Comparison of ENCODE assay signal across 17 cellular contexts in genomic region chr4:13857800-13858199, GRCh38.
DNase-seq lines count a peak whose midpoint lies in the region; ATAC-seq and TF ChIP-seq lines count a peak whose summit lies in the region.
"Had no signal": no experiment of that assay in that cellular context is flagged by ENCODE, and none has a peak within 500 bp of the region (broad histone marks: within the 10 kb centered on the region; RNA-seq: fewer than 3 reads in every experiment).

No MANE protein-coding gene starts in this region.

- no peak for TF ChIP-seq POLR2A in right lobe of liver (IDR thresholded peaks at IDR 0.05)

- DNase-seq in OCI-M1 (lab: John Stamatoyannopoulos, UW) (peak; percentile 67), amniotic epithelial cell (ENCODE audit: low read depth) (peak; percentile 54), right lobe of liver (no peak), CD1c-positive myeloid dendritic cell (ENCODE audit: extremely low spot score) (no peak), HuH-7.5 (ENCODE audit: low spot score) (no peak), GOT3 (lab: John Stamatoyannopoulos, UW) (no peak)
- DNase-seq: 8988T; ACHN; BE2C; C1 segment of cervical spinal cord; Caco-2; Calu3; CD4-positive, alpha-beta T cell; CD8-positive, alpha-beta T cell; DMS79 treated with DMSO at 0.1 percent for 48 hours; GF-D8 had no signal

- no peaks in the 10 kb centered on the region for H3K27me3 ChIP-seq in right lobe of liver
- H3K27me3 ChIP-seq: BE2C, BLaER1 had no signal

- H3K4me3 ChIP-seq in right lobe of liver = no peak overlapping the region
- H3K4me3 ChIP-seq: BLaER1 had no signal

- peaks cover 0 to 26% (median 7%) of the 10 kb centered on the region in 4 donors for H3K4me1 ChIP-seq in right lobe of liver
- H3K4me1 ChIP-seq: BE2C, BLaER1 had no signal

- peak overlapping the region; percentile 3 to 27 (median 17) for H3K27ac ChIP-seq in right lobe of liver
- H3K27ac ChIP-seq: BLaER1 had no signal

- intact Hi-C loops in right lobe of liver (cut with DNase I) = no loop called here

- peak; percentile 19 to 72 (median 50) for ATAC-seq in right lobe of liver
- ATAC-seq: CD8-positive, alpha-beta T cell had no signal

- TF ChIP-seq CTCF in right lobe of liver (IDR thresholded peaks at IDR 0.05) = no peak

- H3K36me3 ChIP-seq in right lobe of liver = no peaks in the 10 kb centered on the region
- H3K36me3 ChIP-seq: BE2C, BLaER1 had no signal

- no peaks in the 10 kb centered on the region for H3K9me3 ChIP-seq in right lobe of liver
- H3K9me3 ChIP-seq: BE2C, Caco-2 had no signal

Comparison
In these comparisons a context has a peak if more than half of its experiments do, and no peak if none do; other contexts are left out.
1. DNase-seq: peak in OCI-M1 (single experiment) and amniotic epithelial cell (single experiment); none in right lobe of liver (0 of 3), CD1c-positive myeloid dendritic cell (single experiment), HuH-7.5 (single experiment) and GOT3 (single experiment).